In the genomic region with DNA sequence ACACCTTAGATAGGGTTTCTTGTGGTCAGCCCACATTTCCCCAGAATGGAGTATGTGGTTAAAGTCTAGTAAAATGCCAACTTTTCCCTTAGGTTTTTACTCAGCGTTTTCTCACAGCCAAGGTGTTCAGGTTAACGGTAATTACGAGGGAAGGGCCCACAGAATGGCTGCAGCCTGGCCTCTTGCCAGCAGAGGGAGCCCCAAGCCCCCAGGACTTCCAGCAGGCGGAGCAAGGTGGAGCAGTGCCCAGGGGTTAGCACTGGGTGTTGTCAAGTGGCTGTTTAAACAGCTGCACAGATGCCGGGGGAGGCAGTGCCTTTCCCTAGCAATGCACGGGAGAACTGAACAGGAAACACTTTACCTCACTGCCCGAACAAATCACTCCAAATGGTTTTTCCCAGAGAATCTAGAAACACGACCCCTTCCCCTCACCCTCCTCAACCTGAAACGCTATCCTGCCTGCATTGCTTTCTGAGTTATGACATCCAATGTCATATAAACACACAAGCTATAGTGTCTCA, we compare ENCODE assay signal across 7 cellular contexts. TPM values are rescaled to one million over a fixed set of nuclear protein-coding genes. Genes with fewer than 3 reads are reported as not detected.
DNase-seq lines count a peak whose midpoint lies in the region; ATAC-seq and TF ChIP-seq lines count a peak whose summit lies in the region.

No MANE protein-coding gene starts in this region.

- in situ Hi-C loops in GM13977 (cut with MboI; ENCODE audit: low pct_unique_long_range_greater_than_20kb, low sequenced_read_pairs, unreplicated experiment): no loop called here

- H2AFZ ChIP-seq in PC-3 (ENCODE audit: low read length): no peak overlapping the region

- TF ChIP-seq CTCF in GM13977 (IDR thresholded peaks at IDR 0.05; ENCODE audit: extremely low read depth, insufficient read depth, missing control alignments): peak; percentile 96
- peak; percentile 98 for TF ChIP-seq CTCF in PC-3 (conservative IDR thresholded peaks at IDR 0.05; ENCODE audit: low read depth, low read length)
- TF ChIP-seq CTCF in esophagus muscularis mucosa (IDR thresholded peaks at IDR 0.05): peak; percentile 46 to 69 (median 51)

- H3K36me3 ChIP-seq in PC-3 (ENCODE audit: low read depth, low read length): peaks cover 86% of the 10 kb centered on the region
- peaks cover 73 to 98% (median 95%) of the 10 kb centered on the region in 4 donors for H3K36me3 ChIP-seq in esophagus muscularis mucosa

- intact Hi-C loops in PC-3 (cut with micrococcal nuclease): loop anchor here (1.0 kb wide), 1 partner anchor 149 kb away; no protein-coding TSS in a partner anchor
- intact Hi-C loops in esophagus muscularis mucosa (cut with DNase I): no loop called here

- peaks cover 28% of the 10 kb centered on the region for H3K36me3 Mint-ChIP-seq in natural killer cell treated with Interleukin-12 subunit alpha and Interleukin-12 subunit beta and Interleukin-15 and Interleukin-18, amount 100 ng/mL, for 72 hours

- H3K27ac Mint-ChIP-seq in natural killer cell treated with Interleukin-12 subunit alpha and Interleukin-12 subunit beta and Interleukin-15 and Interleukin-18, amount 100 ng/mL, for 72 hours: peak overlapping the region; percentile 21 to 68

- H3K27me3 Mint-ChIP-seq in natural killer cell treated with Interleukin-12 subunit alpha and Interleukin-12 subunit beta and Interleukin-15 and Interleukin-18, amount 100 ng/mL, for 72 hours: no peaks in the 10 kb centered on the region

- H3K4me1 Mint-ChIP-seq in natural killer cell treated with Interleukin-12 subunit alpha and Interleukin-12 subunit beta and Interleukin-15 and Interleukin-18, amount 100 ng/mL, for 72 hours (ENCODE audit: low read depth in 2 of 2): peaks cover 53 to 60% of the 10 kb centered on the region in 2 donors

- POLR2A ChIA-PET in PC-3 (lab: Charles Lee; ENCODE audit: unreplicated experiment): interaction anchor here (0.6 kb wide), 1 partner anchor 129 kb away, joined by 3 read pairs; no protein-coding TSS in a partner anchor

- H3K79me2 ChIP-seq in PC-3 (ENCODE audit: low read length): peaks cover 17% of the 10 kb centered on the region

- H3K4me1 ChIP-seq in PC-3 (ENCODE audit: insufficient read depth, low read length) (no peaks in the 10 kb centered on the region), esophagus muscularis mucosa (peaks cover 8 to 13% (median 10%) of the 10 kb centered on the region in 4 donors)

- TF ChIP-seq EP300 in esophagus muscularis mucosa (IDR thresholded peaks at IDR 0.05): no peak

- H3K27me3 ChIP-seq in PC-3 (ENCODE audit: low read length) (no peaks in the 10 kb centered on the region), esophagus muscularis mucosa (no peaks in the 10 kb centered on the region)

- CTCF ChIA-PET in PC-3 (lab: Charles Lee): interaction anchor here (0.6 to 1.0 kb wide), 5 partner anchors 147 to 153 kb away, joined by 3 to 9 read pairs (median 3); no protein-coding TSS in a partner anchor

- H4K20me1 ChIP-seq in PC-3 (ENCODE audit: low read length): no peaks in the 10 kb centered on the region

- H3K4me2 ChIP-seq in PC-3 (ENCODE audit: low read length): no peak overlapping the region

- no peaks in the 10 kb centered on the region for H3K9me3 Mint-ChIP-seq in natural killer cell treated with Interleukin-12 subunit alpha and Interleukin-12 subunit beta and Interleukin-15 and Interleukin-18, amount 100 ng/mL, for 72 hours

- H3K4me3 ChIP-seq in PC-3 (ENCODE audit: low read length): no peak overlapping the region
- no peak overlapping the region for H3K4me3 ChIP-seq in esophagus muscularis mucosa

- BruUV-seq in PC-3 (replicated peaks; lab: Mats Ljungman, UMichigan): no TSS peak

- H3K9me3 ChIP-seq in PC-3 (ENCODE audit: low read length) (no peaks in the 10 kb centered on the region), esophagus muscularis mucosa (no peaks in the 10 kb centered on the region)

- H3F3A ChIP-seq in PC-3 (ENCODE audit: low read length, unreplicated experiment): no peaks in the 10 kb centered on the region

- H3K9me2 ChIP-seq in PC-3 (replicated peaks; ENCODE audit: low read length): no peaks in the 10 kb centered on the region

- H3K9ac ChIP-seq in PC-3 (ENCODE audit: low read length): no peak overlapping the region

- WGBS in esophagus muscularis mucosa: 25% methylated on average over 9 of the region's 9 CpGs

- peak; percentile 98 for ATAC-seq in PC-3
- ATAC-seq in natural killer cell treated with Interleukin-12 subunit alpha and Interleukin-12 subunit beta and Interleukin-15 and Interleukin-18, amount 100 ng/mL, for 72 hours: peak; percentile 76 to 88

- no peak overlapping the region for H3K27ac ChIP-seq in PC-3 (ENCODE audit: low read length)
- H3K27ac ChIP-seq in esophagus muscularis mucosa (replicated peaks in 1 of 4): no peak overlapping the region

- peak; percentile 85 for DNase-seq in GM13977 (ENCODE audit: low spot score)
- peak; percentile 65 for DNase-seq in KG1 (lab: John Stamatoyannopoulos, UW)
- DNase-seq in PC-3: peak; percentile 77
- DNase-seq in activated T-cell treated with anti-CD3 and anti-CD28 coated beads for 48 hours (ENCODE audit: low read depth): peak; percentile 83
- DNase-seq in esophagus muscularis mucosa (ENCODE audit: extremely low spot score): no peak
- DNase-seq in natural killer cell treated with Interleukin-12 subunit alpha and Interleukin-12 subunit beta and Interleukin-15 and Interleukin-18, amount 100 ng/mL, for 72 hours (ENCODE audit: low spot score): peak; percentile 81
- DNase-seq in stimulated activated naive CD4-positive, alpha-beta T cell treated with Interleukin-2 at 50 U/mL for 16 hours (lab: John Stamatoyannopoulos, UW): peak; percentile 74

- TF ChIP-seq POLR2A in esophagus muscularis mucosa (IDR thresholded peaks at IDR 0.05; ENCODE audit: low read depth): no peak

- no peak overlapping the region for H3K4me3 Mint-ChIP-seq in natural killer cell treated with Interleukin-12 subunit alpha and Interleukin-12 subunit beta and Interleukin-15 and Interleukin-18, amount 100 ng/mL, for 72 hours

RNA-seq across cellular contexts. Expression of a gene that starts 6.6 kb away (rescaled TPM):
- total RNA-seq in PC-3 (2014; rRNA removed): 585 and 641 TPM in 2 replicates
- total RNA-seq in esophagus muscularis mucosa: 100 to 1,000 TPM in 1 of 4 donors, 10 to 100 TPM in 3; 75.6 to 101 (median 95.6) TPM
- 100 to 1,000 TPM; 229 to 233 TPM for total RNA-seq in natural killer cell treated with Interleukin-12 subunit alpha and Interleukin-12 subunit beta and Interleukin-15 and Interleukin-18, amount 100 ng/mL, for 72 hours

RNA-seq across cellular contexts. Expression of a gene that starts 46.0 kb away (rescaled TPM):
- total RNA-seq in PC-3 (2014; rRNA removed) (18.2 and 18.5 TPM in 2 replicates), esophagus muscularis mucosa (10 to 100 TPM; 59.3 to 100.0 (median 83.0) TPM)
- total RNA-seq in natural killer cell treated with Interleukin-12 subunit alpha and Interleukin-12 subunit beta and Interleukin-15 and Interleukin-18, amount 100 ng/mL, for 72 hours: 10 to 100 TPM; 20.1 to 22.3 TPM
